ENCODE assay signal across 18 cellular contexts in the genomic region with DNA sequence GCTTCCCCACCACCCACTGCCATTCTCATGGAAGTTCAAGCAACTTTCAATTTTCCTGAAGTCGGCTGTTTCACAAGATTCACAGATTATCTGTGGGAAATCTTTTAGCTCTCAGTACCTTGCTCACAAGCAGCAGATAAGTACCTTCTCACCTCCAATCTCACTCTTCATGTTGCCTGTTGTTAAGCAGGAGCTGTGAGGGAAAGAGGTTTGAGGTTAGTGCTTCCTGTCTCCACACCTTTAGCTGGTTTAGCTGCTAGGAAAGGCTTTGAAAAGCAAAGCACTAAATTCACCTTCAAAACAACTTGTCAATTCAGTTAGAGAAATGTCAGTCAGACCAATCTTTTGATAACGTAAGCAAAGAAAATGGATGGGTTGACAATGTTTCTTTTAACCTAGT. TPM values are rescaled to one million over a fixed set of nuclear protein-coding genes. Genes with fewer than 3 reads are reported as not detected.
DNase-seq lines count a peak whose midpoint lies in the region; ATAC-seq, FAIRE-seq and TF ChIP-seq lines count a peak whose summit lies in the region.
"Had no signal": no experiment of that assay in that cellular context is flagged by ENCODE, and none has a peak within 500 bp of the region (broad histone marks: within the 10 kb centered on the region; RNA-seq: fewer than 3 reads in every experiment).

No MANE protein-coding gene starts in this region.

- peak; percentile 81 for FAIRE-seq in GM12892 (lab: Jason Lieb, UNC)
- FAIRE-seq: GM12878 had no signal

- DNase-seq in CD4-positive, alpha-beta memory T cell = peak; percentile 80 to 87 (median 82)
- no peak for DNase-seq in GM12892 (ENCODE audit: insufficient read length)
- peak; percentile 61 for DNase-seq in endodermal cell
- DNase-seq in Right ventricle myocardium superior = no peak
- DNase-seq in D341Med (ENCODE audit: low spot score) = no peak
- no peak for DNase-seq in RKO (ENCODE audit: low spot score)
- DNase-seq in substantia nigra (lab: John Stamatoyannopoulos, UW) = no peak
- DNase-seq: activated CD8-positive, alpha-beta memory T cell treated with anti-CD3 and anti-CD28 coated beads, Interleukin-2, amount 50 U/mL, for 48 hours; HFFc6; NCI-H1105 treated with DMSO at 0.1 percent for 48 hours; NCI-H226 had no signal

- peak overlapping the region; percentile 67 to 92 (median 80) for H3K4me3 Mint-ChIP-seq in CD4-positive, alpha-beta memory T cell
- H3K4me3 Mint-ChIP-seq in endodermal cell = no peak overlapping the region
- H3K4me3 Mint-ChIP-seq: CD14-positive monocyte; dendritic cell treated with granulocyte-macrophage colony-stimulating factor and Interleukin-4, amounts not matched to agents 40 ng/mL and 50 ng/mL, for 4 days; HFFc6 had no signal

- intact Hi-C loops in CD4-positive, alpha-beta memory T cell (cut with micrococcal nuclease) = loop anchor here (1.0 kb wide), 3 partner anchors 9 to 21 kb away; no protein-coding TSS in a partner anchor
- intact Hi-C loops in Right ventricle myocardium superior (cut with DNase I) = no loop called here

- ATAC-seq in Right ventricle myocardium superior (ENCODE audit: poor library complexity) = no peak
- ATAC-seq: GM12878 had no signal

- H3K4me3 ChIP-seq in CD4-positive, alpha-beta memory T cell (ENCODE audit: low read length in 2 of 2) = peak overlapping the region; percentile 13 to 45
- H3K4me3 ChIP-seq in endodermal cell (ENCODE audit: low read length) = no peak overlapping the region
- H3K4me3 ChIP-seq: GM12878, SJSA1, skin epidermis had no signal

- peak overlapping the region; percentile 52 for H3K27ac ChIP-seq in CD4-positive, alpha-beta memory T cell (ENCODE audit: low read depth, low read length)
- H3K27ac ChIP-seq in VCaP (peak overlapping the region; percentile 56), endodermal cell (ENCODE audit: low read depth, low read length) (no peak overlapping the region), substantia nigra (ENCODE audit: low read depth, low read length, poor library complexity, severe bottlenecking) (no peak overlapping the region)
- H3K27ac ChIP-seq: SJSA1 had no signal

- TF ChIP-seq POLR2A in GM12892 (IDR thresholded peaks at IDR 0.05; ENCODE audit: low read depth, low read length) = no peak

- H3K9ac ChIP-seq in endodermal cell (ENCODE audit: extremely low read depth, low read length, poor library complexity, severe bottlenecking) = no peak overlapping the region

- CTCF ChIA-PET in CD4-positive, alpha-beta memory T cell (lab: Charles Lee; ENCODE audit: partially characterized antibody) = interaction anchor here (1.1 to 3.8 kb wide), 11 partner anchors 9 to 96 kb away, joined by 3 to 35 read pairs (median 11); no protein-coding TSS in a partner anchor

- peaks cover 0 to 3% (median 0%) of the 10 kb centered on the region in 8 donors for H3K9me3 Mint-ChIP-seq in CD4-positive, alpha-beta memory T cell
- H3K9me3 Mint-ChIP-seq in endodermal cell = no peaks in the 10 kb centered on the region
- H3K9me3 Mint-ChIP-seq: CD14-positive monocyte; dendritic cell treated with granulocyte-macrophage colony-stimulating factor and Interleukin-4, amounts not matched to agents 40 ng/mL and 50 ng/mL, for 4 days; HFFc6 had no signal

- no peaks in the 10 kb centered on the region for H3K27me3 Mint-ChIP-seq in CD4-positive, alpha-beta memory T cell
- H3K27me3 Mint-ChIP-seq in endodermal cell (ENCODE audit: insufficient read depth) = peaks cover 38% of the 10 kb centered on the region

- H3K4me1 Mint-ChIP-seq in CD4-positive, alpha-beta memory T cell = peaks cover 76 to 97% (median 87%) of the 10 kb centered on the region in 4 donors
- peaks cover 39% of the 10 kb centered on the region for H3K4me1 Mint-ChIP-seq in endodermal cell

- POLR2A ChIA-PET in CD4-positive, alpha-beta memory T cell (lab: Charles Lee; ENCODE audit: partially characterized antibody) = interaction anchor here (0.7 to 21.6 kb wide), 23 partner anchors 11 to 251 kb away, joined by 3 to 794 read pairs (median 6); partner anchors contain the start of genes CD28, CTLA4 and RAPH1

- H3K36me3 ChIP-seq in CD4-positive, alpha-beta memory T cell (ENCODE audit: insufficient read depth, low read length) = peaks cover 6% of the 10 kb centered on the region
- H3K36me3 ChIP-seq in endodermal cell (ENCODE audit: control insufficient read depth, insufficient read depth, low read length) = no peaks in the 10 kb centered on the region
- H3K36me3 ChIP-seq: SJSA1 had no signal

- H3K27me3 ChIP-seq in CD4-positive, alpha-beta memory T cell (ENCODE audit: insufficient read depth, low read length) = no peaks in the 10 kb centered on the region
- peaks cover 33% of the 10 kb centered on the region for H3K27me3 ChIP-seq in endodermal cell (ENCODE audit: control insufficient read depth, insufficient read depth, low read length, poor library complexity, severe bottlenecking)
- H3K27me3 ChIP-seq: SJSA1 had no signal

- H3K9me3 ChIP-seq in CD4-positive, alpha-beta memory T cell (ENCODE audit: control insufficient read depth in 1 of 2, low read length in 2 of 2) = no peaks in the 10 kb centered on the region
- no peaks in the 10 kb centered on the region for H3K9me3 ChIP-seq in endodermal cell (ENCODE audit: control insufficient read depth, low read length)
- H3K9me3 ChIP-seq: SJSA1 had no signal

- H3K36me3 Mint-ChIP-seq in CD4-positive, alpha-beta memory T cell = peaks cover 49 to 59% of the 10 kb centered on the region in 2 donors
- no peaks in the 10 kb centered on the region for H3K36me3 Mint-ChIP-seq in endodermal cell (ENCODE audit: low read depth)
- H3K36me3 Mint-ChIP-seq: CD14-positive monocyte had no signal

- WGBS in endodermal cell (ENCODE audit: insufficient coverage in 1 of 2, insufficient read length in 1 of 2), 2 experiments = 38 to 40% methylated on average over 1 to 2 of the region's 2 CpGs

- TF ChIP-seq CTCF in VCaP (conservative IDR thresholded peaks at IDR 0.05) (no peak), endodermal cell (conservative IDR thresholded peaks at IDR 0.05) (no peak)

- H3K4me1 ChIP-seq in CD4-positive, alpha-beta memory T cell (ENCODE audit: insufficient read depth, low read length) = peaks cover 100% of the 10 kb centered on the region
- H3K4me1 ChIP-seq in endodermal cell (ENCODE audit: control insufficient read depth, insufficient read depth, low read length) = peaks cover 12% of the 10 kb centered on the region
- H3K4me1 ChIP-seq: SJSA1 had no signal

- H3K27ac Mint-ChIP-seq in CD4-positive, alpha-beta memory T cell = peak overlapping the region; percentile 94 to 98 (median 95)
- peak overlapping the region; percentile 69 for H3K27ac Mint-ChIP-seq in endodermal cell
- H3K27ac Mint-ChIP-seq: CD14-positive monocyte; dendritic cell treated with granulocyte-macrophage colony-stimulating factor and Interleukin-4, amounts not matched to agents 40 ng/mL and 50 ng/mL, for 4 days; HFFc6 had no signal

RNA-seq across cellular contexts. Expression of gene CD28, which starts 13.6 kb away (rescaled TPM):
- 100 to 1,000 TPM; 203 to 222 TPM for total RNA-seq in CD4-positive, alpha-beta memory T cell
- 100 to 1,000 TPM in 1 of 2 donors, 10 to 100 TPM in 1; 80.0 to 132 TPM for polyA plus RNA-seq in CD4-positive, alpha-beta memory T cell
- 5.8 TPM for polyA plus RNA-seq in GM12892 (2012; ENCODE audit: missing spikeins)
- total RNA-seq in endodermal cell = not detected
- not detected for polyA plus RNA-seq in endodermal cell (2013, experiment 1 of 2)
- not detected for polyA plus RNA-seq in endodermal cell (2013, experiment 2 of 2)
- total RNA-seq in Right ventricle myocardium superior = 0.75 TPM
- total RNA-seq: HFFc6, osteocyte, SJSA1 had no signal

Comparison
In these comparisons a context has a peak if more than half of its experiments do, and no peak if none do; other contexts are left out.
1. DNase-seq: peak in CD4-positive, alpha-beta memory T cell (5 of 5) and endodermal cell (single experiment); none in GM12892 (single experiment), Right ventricle myocardium superior (single experiment), D341Med (single experiment), RKO (single experiment) and substantia nigra (0 of 49).
2. H3K27ac ChIP-seq: peak in CD4-positive, alpha-beta memory T cell (single experiment) and VCaP (single experiment); none in endodermal cell (single experiment) and substantia nigra (single experiment).
3. RNA of gene CD28, which starts 13.6 kb away (total RNA-seq): 203 to 222 TPM in CD4-positive, alpha-beta memory T cell; 0.75 TPM in Right ventricle myocardium superior (single experiment) and not detected in endodermal cell; every median in the first group is over 100 times any median in the second.